ENCODE assay signal across 8 cellular contexts in genomic region chr2:64860321-64860751, GRCh38.
DNase-seq lines count a peak whose midpoint lies in the region; ATAC-seq lines count a peak whose summit lies in the region.

No MANE protein-coding gene starts in this region.

- ATAC-seq in GM18511 (IDR thresholded peaks at IDR 0.05; ENCODE audit: unreplicated experiment): peak; percentile 43
- peak; percentile 46 for ATAC-seq in HG03354 (IDR thresholded peaks at IDR 0.05; ENCODE audit: poor library complexity, severe bottlenecking, unreplicated experiment)
- ATAC-seq in HG03520 (IDR thresholded peaks at IDR 0.05; ENCODE audit: unreplicated experiment): no peak
- ATAC-seq in HG03521 (IDR thresholded peaks at IDR 0.05; ENCODE audit: unreplicated experiment): no peak

- H3K27me3 ChIP-seq in skeletal muscle tissue (ENCODE audit: control insufficient read depth in 3 of 3, insufficient read depth in 3 of 3, low read length in 3 of 3): no peaks in the 10 kb centered on the region

- H3K9me3 ChIP-seq in skeletal muscle tissue (ENCODE audit: control insufficient read depth in 3 of 3, low read length in 3 of 3): no peaks in the 10 kb centered on the region

- H3K4me1 ChIP-seq in skeletal muscle tissue (ENCODE audit: control insufficient read depth in 3 of 3, insufficient read depth in 3 of 3, low read length in 3 of 3): peaks cover 31 to 35% (median 33%) of the 10 kb centered on the region in 3 donors

- H3K36me3 ChIP-seq in skeletal muscle tissue (ENCODE audit: control insufficient read depth in 3 of 3, insufficient read depth in 3 of 3, low read length in 3 of 3): no peaks in the 10 kb centered on the region

- H3K27ac ChIP-seq in cingulate gyrus (ENCODE audit: low read depth, low read length) (peak overlapping the region; percentile 29), skeletal muscle tissue (ENCODE audit: low read depth, low read length) (peak overlapping the region; percentile 93)

- H3K4me3 ChIP-seq in skeletal muscle tissue (ENCODE audit: low read length in 3 of 3): peak overlapping the region; percentile 33 to 70 (median 51)

- no peak for DNase-seq in H4 (ENCODE audit: low spot score)
- no peak for DNase-seq in amniotic stem cell (lab: John Stamatoyannopoulos, UW)

- H3K9ac ChIP-seq in skeletal muscle tissue (ENCODE audit: low read depth in 1 of 3, low read length in 3 of 3): peak overlapping the region; percentile 46 to 85 (median 55)

Comparison
In these comparisons a context has a peak if more than half of its experiments do, and no peak if none do; other contexts are left out.
1. ATAC-seq: peak in GM18511 (single experiment) and HG03354 (single experiment); none in HG03520 (single experiment) and HG03521 (single experiment).